ENCODE assay signal across 15 cellular contexts in the genomic region with DNA sequence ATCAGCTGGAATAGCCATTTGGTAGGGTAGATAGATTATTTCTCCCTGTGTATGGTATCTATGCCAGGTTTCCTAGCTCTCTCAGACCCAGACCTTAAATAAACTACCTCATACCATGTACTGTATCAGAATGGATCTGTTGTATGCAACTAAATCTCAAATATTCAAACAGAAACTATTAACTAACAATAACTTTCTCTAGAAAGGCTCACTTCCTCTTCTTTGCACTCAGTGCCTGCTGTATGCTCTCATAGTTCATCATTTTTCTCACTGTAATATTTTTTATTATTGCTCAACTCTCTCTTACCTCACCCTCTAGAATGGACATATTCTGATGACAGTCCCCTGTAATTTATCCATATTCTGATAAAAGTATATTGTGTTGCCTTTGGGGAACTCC.
"Had no signal": no experiment of that assay in that cellular context is flagged by ENCODE, and none has a peak within 500 bp of the region (broad histone marks: within the 10 kb centered on the region; RNA-seq: fewer than 3 reads in every experiment).

No MANE protein-coding gene starts in this region.

- H3K36me3 Mint-ChIP-seq: activated naive CD4-positive, alpha-beta T cell treated with anti-CD3 and anti-CD28 coated beads, Interleukin-2, amount 50 U/mL, for 24 hours had no signal

- H3K4me1 Mint-ChIP-seq: activated B cell treated with CpG ODN at 0.5 μM for 24 hours; activated naive CD4-positive, alpha-beta T cell treated with anti-CD3 and anti-CD28 coated beads, Interleukin-2, amount 50 U/mL, for 24 hours; stimulated activated naive CD8-positive, alpha-beta T cell treated with anti-CD3 and anti-CD28 coated beads, Interleukin-15, amount 100 ng/mL, for 72 hours had no signal

- DNase-seq: activated B cell treated with CpG ODN at 0.5 μM for 24 hours; activated CD4-positive, alpha-beta T cell treated with anti-CD3 and anti-CD28 coated beads, Interleukin-2, amount 50 U/mL, for 1 hour; amniotic stem cell; body of pancreas; central memory CD4-positive, alpha-beta T cell; erythroblast; stimulated activated CD4-positive, alpha-beta T cell treated with anti-CD3 and anti-CD28 coated beads, Interleukin-15, amount 100 ng/mL, for 24 hours; stimulated activated CD4-positive, alpha-beta T cell treated with anti-CD3 and anti-CD28 coated beads, Interleukin-4, amount 100 ng/mL, for 24 hours; stimulated activated naive CD8-positive, alpha-beta T cell treated with anti-CD3 and anti-CD28 coated beads, Interleukin-15, amount 100 ng/mL, for 72 hours; testis; upper lobe of right lung had no signal

- H3K4me3 Mint-ChIP-seq: activated B cell treated with CpG ODN at 0.5 μM for 24 hours; activated naive CD4-positive, alpha-beta T cell treated with anti-CD3 and anti-CD28 coated beads, Interleukin-2, amount 50 U/mL, for 24 hours; dendritic cell treated with granulocyte-macrophage colony-stimulating factor and Interleukin-4, amounts not matched to agents 40 ng/mL and 50 ng/mL, for 4 days; neural crest cell; stimulated activated naive CD8-positive, alpha-beta T cell treated with anti-CD3 and anti-CD28 coated beads, Interleukin-15, amount 100 ng/mL, for 72 hours had no signal

- H3K27ac Mint-ChIP-seq: activated B cell treated with CpG ODN at 0.5 μM for 24 hours; activated naive CD4-positive, alpha-beta T cell treated with anti-CD3 and anti-CD28 coated beads, Interleukin-2, amount 50 U/mL, for 24 hours; activated T-helper 2 cell treated with anti-CD3 and anti-CD28 coated beads, Interferon-gamma antibody, Interleukin-2, Interleukin-4, amounts not matched to agents 10 μg/mL and 5 μg/mL and 100 μg/mL, durations not matched to agents 14 hours and 24 hours and 36 hours; dendritic cell treated with granulocyte-macrophage colony-stimulating factor and Interleukin-4, amounts not matched to agents 40 ng/mL and 50 ng/mL, for 4 days; stimulated activated naive CD8-positive, alpha-beta T cell treated with anti-CD3 and anti-CD28 coated beads, Interleukin-15, amount 100 ng/mL, for 72 hours had no signal

- H3K9me3 Mint-ChIP-seq: neural crest cell had no signal

- ATAC-seq: body of pancreas; stimulated activated naive CD8-positive, alpha-beta T cell treated with anti-CD3 and anti-CD28 coated beads, Interleukin-15, amount 100 ng/mL, for 72 hours; upper lobe of right lung had no signal

- H3K27me3 Mint-ChIP-seq: activated B cell treated with CpG ODN at 0.5 μM for 24 hours; activated naive CD4-positive, alpha-beta T cell treated with anti-CD3 and anti-CD28 coated beads, Interleukin-2, amount 50 U/mL, for 24 hours; dendritic cell treated with granulocyte-macrophage colony-stimulating factor and Interleukin-4, amounts not matched to agents 40 ng/mL and 50 ng/mL, for 4 days; stimulated activated naive CD8-positive, alpha-beta T cell treated with anti-CD3 and anti-CD28 coated beads, Interleukin-15, amount 100 ng/mL, for 72 hours had no signal
